Comparison of ENCODE assay signal across 23 cellular contexts in the genomic region with DNA sequence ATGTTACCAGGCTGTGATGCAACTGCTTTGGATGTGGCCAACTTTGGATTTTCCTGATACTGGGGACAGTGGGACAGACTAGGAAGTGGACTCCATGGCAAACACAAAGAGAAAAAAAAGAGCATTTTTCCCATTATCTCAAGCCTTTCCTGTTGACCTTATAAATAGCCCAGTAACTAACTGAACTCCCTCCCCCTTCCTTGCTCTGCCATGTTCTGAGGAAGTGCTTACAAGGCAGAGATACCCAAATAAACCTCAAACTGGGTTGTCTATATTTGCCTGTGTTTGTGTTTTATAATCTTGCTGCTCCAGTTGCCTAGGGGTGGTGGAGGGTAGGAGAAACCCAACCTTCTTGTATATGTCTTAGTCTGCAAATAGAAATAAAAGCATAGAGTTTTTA. TPM values are rescaled to one million over a fixed set of nuclear protein-coding genes. Genes with fewer than 3 reads are reported as not detected.
DNase-seq lines count a peak whose midpoint lies in the region; ATAC-seq, FAIRE-seq and TF ChIP-seq lines count a peak whose summit lies in the region.
"Had no signal": no experiment of that assay in that cellular context is flagged by ENCODE, and none has a peak within 500 bp of the region (broad histone marks: within the 10 kb centered on the region; RNA-seq: fewer than 3 reads in every experiment).

No MANE protein-coding gene starts in this region.

- H4K20me1 ChIP-seq in K562 (replicated peaks; ENCODE audit: control insufficient read depth, insufficient read depth, low read length): no peaks in the 10 kb centered on the region

- H3K9me3 ChIP-seq in K562 (replicated peaks; ENCODE audit: control insufficient read depth, insufficient read depth, low read depth, low read length) (no peaks in the 10 kb centered on the region), neuronal stem cell (replicated peaks in 1 of 2; ENCODE audit: control insufficient read depth in 2 of 2, insufficient read depth in 1 of 2, low read depth in 1 of 2, low read length in 2 of 2) (no peaks in the 10 kb centered on the region)
- H3K9me3 ChIP-seq: mucosa of descending colon had no signal

- H3K27ac ChIP-seq in K562 (ENCODE audit: extremely low read depth, low read depth, low read length) (no peak overlapping the region), neuronal stem cell (replicated peaks; ENCODE audit: low read length) (no peak overlapping the region)
- H3K27ac ChIP-seq: GM23248, HL-60, WERI-Rb-1 had no signal

- H3K36me3 ChIP-seq in K562 (ENCODE audit: control insufficient read depth, insufficient read depth, low read length) (no peaks in the 10 kb centered on the region), neuronal stem cell (replicated peaks in 1 of 2; ENCODE audit: control insufficient read depth in 2 of 2, insufficient read depth in 2 of 2, low read length in 2 of 2) (no peaks in the 10 kb centered on the region)
- H3K36me3 ChIP-seq: WERI-Rb-1 had no signal

- no peaks in the 10 kb centered on the region for H3K79me2 ChIP-seq in K562 (ENCODE audit: control insufficient read depth, insufficient read depth, low read length)

- H3K9ac ChIP-seq in K562 (ENCODE audit: insufficient read depth in 1 of 2, low read depth in 2 of 2, low read length in 2 of 2) (no peak overlapping the region), neuronal stem cell (ENCODE audit: low read depth, low read length, poor library complexity) (no peak overlapping the region)
- H3K9ac ChIP-seq: GM23248 had no signal

- TF ChIP-seq EP300 in K562 (IDR thresholded peaks at IDR 0.05; ENCODE audit: low read length): no peak

- H2BK120ac ChIP-seq in neuronal stem cell (ENCODE audit: low read depth, low read length): no peak overlapping the region

- no peak for TF ChIP-seq RAD21 in K562 (CRISPR knock-in tag; conservative IDR thresholded peaks at IDR 0.05 in 1 of 2, IDR thresholded peaks at IDR 0.05 in 1 of 2)

- H3K4me2 ChIP-seq in K562 (ENCODE audit: insufficient read depth, low read length) (no peak overlapping the region), neuronal stem cell (ENCODE audit: insufficient read depth, low read length, poor library complexity, severe bottlenecking) (no peak overlapping the region)

- POLR2A ChIA-PET in K562 (lab: Yijun Ruan, JAX): no interaction called here

- H4K8ac ChIP-seq in neuronal stem cell (ENCODE audit: low read depth, low read length): no peak overlapping the region

- H3K18ac ChIP-seq in neuronal stem cell (ENCODE audit: low read length): no peak overlapping the region

- H3K9me1 ChIP-seq in K562 (ENCODE audit: control insufficient read depth, insufficient read depth, low read length): no peaks in the 10 kb centered on the region

- no peak overlapping the region for H3K23ac ChIP-seq in neuronal stem cell (ENCODE audit: low read depth, low read length, poor library complexity)

- H2AFZ ChIP-seq in K562 (ENCODE audit: low read depth, low read length) (no peak overlapping the region), neuronal stem cell (ENCODE audit: low read length) (peak overlapping the region; percentile 49)
- H2AFZ ChIP-seq: GM23248 had no signal

- H2BK15ac ChIP-seq in neuronal stem cell (ENCODE audit: low read length): no peak overlapping the region

- no peak for TF ChIP-seq POLR2A in K562 (conservative IDR thresholded peaks at IDR 0.05)

- no peak overlapping the region for H2BK12ac ChIP-seq in neuronal stem cell (ENCODE audit: low read length)

- no peak overlapping the region for H2AK5ac ChIP-seq in neuronal stem cell (ENCODE audit: low read depth, low read length)

- in situ Hi-C loops in K562 (cut with MboI): no loop called here

- H4K91ac ChIP-seq in neuronal stem cell (ENCODE audit: low read depth, low read length, poor library complexity): no peak overlapping the region

- H3K4me3 ChIP-seq in K562 (no peak overlapping the region), neuronal stem cell (ENCODE audit: low read length in 2 of 2) (no peak overlapping the region)
- H3K4me3 ChIP-seq: dorsolateral prefrontal cortex, GM23248, mucosa of descending colon had no signal

- DNase-seq in GDM1 (lab: John Stamatoyannopoulos, UW): peak; percentile 37
- peak; percentile 71 for DNase-seq in OCI-M1 (lab: John Stamatoyannopoulos, UW)
- DNase-seq in K562 (ENCODE audit: extremely low read depth in 1 of 4, low spot score in 3 of 4): no peak
- no peak for DNase-seq in neuronal stem cell (ENCODE audit: low spot score)
- no peak for DNase-seq in GF-D8 (lab: John Stamatoyannopoulos, UW)
- DNase-seq in AG08395 (ENCODE audit: low spot score): no peak
- DNase-seq: activated CD4-positive, alpha-beta T cell treated with anti-CD3 and anti-CD28 coated beads, Interleukin-2, amount 10 ng/mL, durations not matched to agents 24 days and 14 days; activated naive CD8-positive, alpha-beta T cell treated with anti-CD3 and anti-CD28 coated beads, Interleukin-2, amount 50 U/mL, for 24 hours; activated T-cell treated with anti-CD3 and anti-CD28 coated beads, Interleukin-2, amount 50 U/mL, for 4 hours; dorsolateral prefrontal cortex; GM23248; HFFc6; mucosa of descending colon; NCI-H1092 treated with DMSO at 0.1 percent for 48 hours; NCI-H187 treated with DMSO at 0.1 percent for 48 hours; NCI-H526; stimulated activated CD4-positive, alpha-beta T cell treated with anti-CD3 and anti-CD28 coated beads, Interleukin-2, amount 100 ng/mL, for 48 hours; WERI-Rb-1 had no signal

- H3K27me3 ChIP-seq in K562 (ENCODE audit: control insufficient read depth in 2 of 2, insufficient read depth in 2 of 2, low read length in 2 of 2) (no peaks in the 10 kb centered on the region), neuronal stem cell (ENCODE audit: control insufficient read depth in 3 of 3, insufficient read depth in 3 of 3, low read depth in 1 of 3, low read length in 3 of 3) (no peaks in the 10 kb centered on the region)
- H3K27me3 ChIP-seq: dorsolateral prefrontal cortex had no signal

- no peak overlapping the region for H3K4ac ChIP-seq in neuronal stem cell (ENCODE audit: low read length)

- BruUV-seq in K562 (replicated peaks; lab: Mats Ljungman, UMichigan): no TSS peak

- H3K4me1 ChIP-seq in K562 (replicated peaks in 1 of 2; ENCODE audit: control insufficient read depth in 2 of 2, insufficient read depth in 2 of 2, low read length in 2 of 2) (no peaks in the 10 kb centered on the region; a peak in 1 of 5 replicates), neuronal stem cell (ENCODE audit: control insufficient read depth in 2 of 2, insufficient read depth in 1 of 2, low read depth in 1 of 2, low read length in 2 of 2) (no peaks in the 10 kb centered on the region)

- CTCF ChIA-PET in K562 (lab: Yijun Ruan, JAX; ENCODE audit: low intra/inter-chr PET ratio): no interaction called here

- H3K79me1 ChIP-seq in neuronal stem cell (ENCODE audit: low read depth, low read length): no peaks in the 10 kb centered on the region

- ATAC-seq in K562: no peak
- ATAC-seq in HG03139 (IDR thresholded peaks at IDR 0.05; ENCODE audit: unreplicated experiment): no peak
- ATAC-seq: activated naive CD8-positive, alpha-beta T cell treated with anti-CD3 and anti-CD28 coated beads, Interleukin-2, amount 50 U/mL, for 24 hours; activated T-cell treated with anti-CD3 and anti-CD28 coated beads, Interleukin-2, amount 50 U/mL, for 4 hours; mucosa of descending colon; natural killer cell treated with Interleukin-12 subunit alpha and Interleukin-12 subunit beta and Interleukin-15 and Interleukin-18, amount 100 ng/mL, for 72 hours had no signal

- no peak overlapping the region for H2BK5ac ChIP-seq in neuronal stem cell (ENCODE audit: low read length)

- H3K14ac ChIP-seq in neuronal stem cell (ENCODE audit: low read length): no peak overlapping the region

- TF ChIP-seq CTCF in K562 (IDR thresholded peaks at IDR 0.05 in 2 of 3, conservative IDR thresholded peaks at IDR 0.05 in 1 of 3; ENCODE audit: insufficient read depth in 2 of 3, low read depth in 1 of 3, low read length in 3 of 3): no peak

- intact Hi-C loops in K562 (cut with micrococcal nuclease): no loop called here

- no peak for FAIRE-seq in K562 (lab: Jason Lieb, UNC)
- FAIRE-seq: GM12891, islet of Langerhans had no signal

TF ChIP-seq in K562, 482 proteins besides CTCF, POLR2A, EP300 and RAD21 (continues in another document):
- TF ChIP-seq PCBP1 (IDR thresholded peaks at IDR 0.05; ENCODE audit: low read depth, low read length, poor library complexity, severe bottlenecking) (no peak), ZNF766 (CRISPR knock-in tag; conservative IDR thresholded peaks at IDR 0.05) (0 out of 2 replicates have a peak, but pooled peaks have one; percentile 42), MAZ (CRISPR knock-in tag; conservative IDR thresholded peaks at IDR 0.05 in 1 of 2, IDR thresholded peaks at IDR 0.05 in 1 of 2) (0 out of 4 replicates have a peak, but pooled peaks of 1 of the 2 experiments have one; percentile 26)
- TF ChIP-seq, protein P1, sequence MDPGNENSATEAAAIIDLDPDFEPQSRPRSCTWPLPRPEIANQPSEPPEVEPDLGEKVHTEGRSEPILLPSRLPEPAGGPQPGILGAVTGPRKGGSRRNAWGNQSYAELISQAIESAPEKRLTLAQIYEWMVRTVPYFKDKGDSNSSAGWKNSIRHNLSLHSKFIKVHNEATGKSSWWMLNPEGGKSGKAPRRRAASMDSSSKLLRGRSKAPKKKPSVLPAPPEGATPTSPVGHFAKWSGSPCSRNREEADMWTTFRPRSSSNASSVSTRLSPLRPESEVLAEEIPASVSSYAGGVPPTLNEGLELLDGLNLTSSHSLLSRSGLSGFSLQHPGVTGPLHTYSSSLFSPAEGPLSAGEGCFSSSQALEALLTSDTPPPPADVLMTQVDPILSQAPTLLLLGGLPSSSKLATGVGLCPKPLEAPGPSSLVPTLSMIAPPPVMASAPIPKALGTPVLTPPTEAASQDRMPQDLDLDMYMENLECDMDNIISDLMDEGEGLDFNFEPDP (CRISPR knock-in tag; IDR thresholded peaks at IDR 0.05): no peak

RNA-seq across cellular contexts. Expression of gene SLC9A9, which starts 27.3 kb away (rescaled TPM):
- total RNA-seq in K562 (2011; cell fraction: chromatin; rRNA removed; ENCODE audit: low replicate concordance): not detected in 2 replicates
- not detected in 2 replicates for total RNA-seq in K562 (2011; cell fraction: nucleolus; rRNA removed)
- total RNA-seq in K562 (2011; cell fraction: nucleoplasm; rRNA removed): not detected in 2 replicates
- total RNA-seq in K562 (2014; rRNA removed) (not detected in 2 replicates), K562 (2014; rRNA removed; fragmentation: Illumina TruSeq; extraction: Trizol) (not detected in 2 replicates), K562 (2015; rRNA removed; fragmentation: Illumina TruSeq; extraction: Trizol) (not detected in 2 replicates), K562 (2021) (0.13 and 0.27 TPM in 2 replicates)
- polyA plus RNA-seq in K562 (2011; rRNA removed) (not detected in 2 replicates), K562 (2014; fragmentation: Illumina TruSeq; extraction: Trizol) (0.03 TPM in 1 of 2 replicates, not detected in the other), K562 (2014; fragmentation: Nextera tagmentation; extraction: Ambion mirVana) (not detected), K562 (2014; rRNA removed) (not detected in 2 replicates)
- polyA plus RNA-seq in K562 (2011; cell fraction: cytosol; rRNA removed): not detected in 2 replicates
- not detected in 2 replicates for polyA plus RNA-seq in K562 (2011; cell fraction: nucleus; rRNA removed)
- polyA plus RNA-seq in K562 (2012): 0.08 and 0.19 TPM in 2 replicates
- 0.04 and 0.33 TPM in 2 replicates for polyA minus RNA-seq in K562 (2011; rRNA and poly(A)+ RNA removed)
- not detected in 2 replicates for polyA minus RNA-seq in K562 (2011; cell fraction: cytosol; rRNA and poly(A)+ RNA removed)
- not detected in 2 replicates for polyA minus RNA-seq in K562 (2011; cell fraction: nucleus; rRNA and poly(A)+ RNA removed)
- 0.52 TPM for polyA plus RNA-seq in neuronal stem cell (2013, experiment 1 of 2)
- polyA plus RNA-seq in neuronal stem cell (2013, experiment 2 of 2): 0.51 TPM

Comparison
In these comparisons a context has a peak if more than half of its experiments do, and no peak if none do; other contexts are left out.
1. DNase-seq: peak in GDM1 (single experiment) and OCI-M1 (single experiment); none in K562 (0 of 4), neuronal stem cell (single experiment), GF-D8 (single experiment) and AG08395 (single experiment).